Comparison of ENCODE assay signal across 1 cellular context in the genomic region with DNA sequence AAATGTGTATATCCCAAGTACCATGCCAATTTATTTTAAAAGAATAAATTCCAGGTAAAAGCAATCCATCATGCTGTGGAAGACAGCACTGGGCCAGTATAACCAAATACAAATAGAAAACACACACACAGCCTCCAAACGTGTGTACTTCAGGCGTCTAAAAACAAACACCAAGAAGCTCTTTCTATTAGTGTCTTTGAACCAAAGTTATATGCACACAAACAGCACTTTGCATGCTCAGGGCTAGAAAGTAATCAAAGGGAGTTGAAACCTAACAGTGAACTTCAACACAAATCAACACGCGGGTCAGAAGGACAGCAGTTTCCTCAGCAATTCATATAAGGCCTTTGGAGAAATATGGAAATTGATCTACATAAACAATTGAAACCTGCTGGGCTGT.
TF ChIP-seq lines count a peak whose summit lies in the region.

No MANE protein-coding gene starts in this region.

TF ChIP-seq in HepG2, 621 proteins besides CTCF, POLR2A, EP300 and RAD21 (continues in another document):
- no peak for TF ChIP-seq ZNF101 (CRISPR knock-in tag; IDR thresholded peaks at IDR 0.05; ENCODE audit: borderline replicate concordance, low read depth)
- no peak for TF ChIP-seq ATF4 (CRISPR knock-in tag; IDR thresholded peaks at IDR 0.05)
- TF ChIP-seq, protein P1, sequence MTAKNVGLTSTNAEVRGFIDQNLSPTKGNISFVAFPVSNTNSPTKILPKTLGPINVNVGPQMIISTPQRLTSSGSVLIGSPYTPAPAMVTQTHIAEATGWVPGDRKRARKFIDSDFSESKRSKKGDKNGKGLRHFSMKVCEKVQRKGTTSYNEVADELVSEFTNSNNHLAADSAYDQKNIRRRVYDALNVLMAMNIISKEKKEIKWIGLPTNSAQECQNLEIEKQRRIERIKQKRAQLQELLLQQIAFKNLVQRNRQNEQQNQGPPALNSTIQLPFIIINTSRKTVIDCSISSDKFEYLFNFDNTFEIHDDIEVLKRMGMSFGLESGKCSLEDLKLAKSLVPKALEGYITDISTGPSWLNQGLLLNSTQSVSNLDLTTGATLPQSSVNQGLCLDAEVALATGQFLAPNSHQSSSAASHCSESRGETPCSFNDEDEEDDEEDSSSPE (CRISPR knock-in tag; IDR thresholded peaks at IDR 0.05): no peak
- peak; percentile 24; the same call in 1 of the 2 replicates for TF ChIP-seq HOMEZ (CRISPR knock-in tag; IDR thresholded peaks at IDR 0.05; ENCODE audit: low read depth)
- TF ChIP-seq DNMT1 (CRISPR knock-in tag; IDR thresholded peaks at IDR 0.05): no peak
- TF ChIP-seq HMG20A (CRISPR knock-in tag; IDR thresholded peaks at IDR 0.05; ENCODE audit: borderline replicate concordance): peak; percentile 39; the same call in 1 of the 2 replicates
- no peak for TF ChIP-seq PHB2 (IDR thresholded peaks at IDR 0.05; ENCODE audit: partially characterized antibody)
- TF ChIP-seq SMAD3 (CRISPR knock-in tag; IDR thresholded peaks at IDR 0.05): no peak
- TF ChIP-seq, protein P2, sequence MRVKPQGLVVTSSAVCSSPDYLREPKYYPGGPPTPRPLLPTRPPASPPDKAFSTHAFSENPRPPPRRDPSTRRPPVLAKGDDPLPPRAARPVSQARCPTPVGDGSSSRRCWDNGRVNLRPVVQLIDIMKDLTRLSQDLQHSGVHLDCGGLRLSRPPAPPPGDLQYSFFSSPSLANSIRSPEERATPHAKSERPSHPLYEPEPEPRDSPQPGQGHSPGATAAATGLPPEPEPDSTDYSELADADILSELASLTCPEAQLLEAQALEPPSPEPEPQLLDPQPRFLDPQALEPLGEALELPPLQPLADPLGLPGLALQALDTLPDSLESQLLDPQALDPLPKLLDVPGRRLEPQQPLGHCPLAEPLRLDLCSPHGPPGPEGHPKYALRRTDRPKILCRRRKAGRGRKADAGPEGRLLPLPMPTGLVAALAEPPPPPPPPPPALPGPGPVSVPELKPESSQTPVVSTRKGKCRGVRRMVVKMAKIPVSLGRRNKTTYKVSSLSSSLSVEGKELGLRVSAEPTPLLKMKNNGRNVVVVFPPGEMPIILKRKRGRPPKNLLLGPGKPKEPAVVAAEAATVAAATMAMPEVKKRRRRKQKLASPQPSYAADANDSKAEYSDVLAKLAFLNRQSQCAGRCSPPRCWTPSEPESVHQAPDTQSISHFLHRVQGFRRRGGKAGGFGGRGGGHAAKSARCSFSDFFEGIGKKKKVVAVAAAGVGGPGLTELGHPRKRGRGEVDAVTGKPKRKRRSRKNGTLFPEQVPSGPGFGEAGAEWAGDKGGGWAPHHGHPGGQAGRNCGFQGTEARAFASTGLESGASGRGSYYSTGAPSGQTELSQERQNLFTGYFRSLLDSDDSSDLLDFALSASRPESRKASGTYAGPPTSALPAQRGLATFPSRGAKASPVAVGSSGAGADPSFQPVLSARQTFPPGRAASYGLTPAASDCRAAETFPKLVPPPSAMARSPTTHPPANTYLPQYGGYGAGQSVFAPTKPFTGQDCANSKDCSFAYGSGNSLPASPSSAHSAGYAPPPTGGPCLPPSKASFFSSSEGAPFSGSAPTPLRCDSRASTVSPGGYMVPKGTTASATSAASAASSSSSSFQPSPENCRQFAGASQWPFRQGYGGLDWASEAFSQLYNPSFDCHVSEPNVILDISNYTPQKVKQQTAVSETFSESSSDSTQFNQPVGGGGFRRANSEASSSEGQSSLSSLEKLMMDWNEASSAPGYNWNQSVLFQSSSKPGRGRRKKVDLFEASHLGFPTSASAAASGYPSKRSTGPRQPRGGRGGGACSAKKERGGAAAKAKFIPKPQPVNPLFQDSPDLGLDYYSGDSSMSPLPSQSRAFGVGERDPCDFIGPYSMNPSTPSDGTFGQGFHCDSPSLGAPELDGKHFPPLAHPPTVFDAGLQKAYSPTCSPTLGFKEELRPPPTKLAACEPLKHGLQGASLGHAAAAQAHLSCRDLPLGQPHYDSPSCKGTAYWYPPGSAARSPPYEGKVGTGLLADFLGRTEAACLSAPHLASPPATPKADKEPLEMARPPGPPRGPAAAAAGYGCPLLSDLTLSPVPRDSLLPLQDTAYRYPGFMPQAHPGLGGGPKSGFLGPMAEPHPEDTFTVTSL (CRISPR knock-in tag; IDR thresholded peaks at IDR 0.05; ENCODE audit: borderline replicate concordance): peak; percentile 31; the same call in 1 of the 2 replicates
- peak; percentile 83 for TF ChIP-seq FOXP4 (CRISPR knock-in tag; IDR thresholded peaks at IDR 0.05)
- no peak for TF ChIP-seq SSRP1 (CRISPR knock-in tag; IDR thresholded peaks at IDR 0.05)
- TF ChIP-seq SNAPC2 (CRISPR knock-in tag; IDR thresholded peaks at IDR 0.05): no peak
- TF ChIP-seq, protein P3, sequence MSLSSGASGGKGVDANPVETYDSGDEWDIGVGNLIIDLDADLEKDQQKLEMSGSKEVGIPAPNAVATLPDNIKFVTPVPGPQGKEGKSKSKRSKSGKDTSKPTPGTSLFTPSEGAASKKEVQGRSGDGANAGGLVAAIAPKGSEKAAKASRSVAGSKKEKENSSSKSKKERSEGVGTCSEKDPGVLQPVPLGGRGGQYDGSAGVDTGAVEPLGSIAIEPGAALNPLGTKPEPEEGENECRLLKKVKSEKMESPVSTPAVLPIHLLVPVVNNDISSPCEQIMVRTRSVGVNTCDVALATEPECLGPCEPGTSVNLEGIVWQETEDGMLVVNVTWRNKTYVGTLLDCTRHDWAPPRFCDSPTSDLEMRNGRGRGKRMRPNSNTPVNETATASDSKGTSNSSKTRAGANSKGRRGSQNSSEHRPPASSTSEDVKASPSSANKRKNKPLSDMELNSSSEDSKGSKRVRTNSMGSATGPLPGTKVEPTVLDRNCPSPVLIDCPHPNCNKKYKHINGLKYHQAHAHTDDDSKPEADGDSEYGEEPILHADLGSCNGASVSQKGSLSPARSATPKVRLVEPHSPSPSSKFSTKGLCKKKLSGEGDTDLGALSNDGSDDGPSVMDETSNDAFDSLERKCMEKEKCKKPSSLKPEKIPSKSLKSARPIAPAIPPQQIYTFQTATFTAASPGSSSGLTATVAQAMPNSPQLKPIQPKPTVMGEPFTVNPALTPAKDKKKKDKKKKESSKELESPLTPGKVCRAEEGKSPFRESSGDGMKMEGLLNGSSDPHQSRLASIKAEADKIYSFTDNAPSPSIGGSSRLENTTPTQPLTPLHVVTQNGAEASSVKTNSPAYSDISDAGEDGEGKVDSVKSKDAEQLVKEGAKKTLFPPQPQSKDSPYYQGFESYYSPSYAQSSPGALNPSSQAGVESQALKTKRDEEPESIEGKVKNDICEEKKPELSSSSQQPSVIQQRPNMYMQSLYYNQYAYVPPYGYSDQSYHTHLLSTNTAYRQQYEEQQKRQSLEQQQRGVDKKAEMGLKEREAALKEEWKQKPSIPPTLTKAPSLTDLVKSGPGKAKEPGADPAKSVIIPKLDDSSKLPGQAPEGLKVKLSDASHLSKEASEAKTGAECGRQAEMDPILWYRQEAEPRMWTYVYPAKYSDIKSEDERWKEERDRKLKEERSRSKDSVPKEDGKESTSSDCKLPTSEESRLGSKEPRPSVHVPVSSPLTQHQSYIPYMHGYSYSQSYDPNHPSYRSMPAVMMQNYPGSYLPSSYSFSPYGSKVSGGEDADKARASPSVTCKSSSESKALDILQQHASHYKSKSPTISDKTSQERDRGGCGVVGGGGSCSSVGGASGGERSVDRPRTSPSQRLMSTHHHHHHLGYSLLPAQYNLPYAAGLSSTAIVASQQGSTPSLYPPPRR (CRISPR knock-in tag; IDR thresholded peaks at IDR 0.05; ENCODE audit: borderline replicate concordance): peak; percentile 56; the same call in 1 of the 2 replicates
- TF ChIP-seq HHEX (CRISPR knock-in tag; IDR thresholded peaks at IDR 0.05): peak; percentile 74; the same call in 1 of the 2 replicates
- TF ChIP-seq ZNF275 (CRISPR knock-in tag; IDR thresholded peaks at IDR 0.05; ENCODE audit: borderline replicate concordance): no peak
- TF ChIP-seq ZNF225 (CRISPR knock-in tag; IDR thresholded peaks at IDR 0.05): no peak
- no peak for TF ChIP-seq KMT2B (CRISPR knock-in tag; IDR thresholded peaks at IDR 0.05)
- TF ChIP-seq RXRB (CRISPR knock-in tag; IDR thresholded peaks at IDR 0.05; ENCODE audit: borderline replicate concordance): peak; percentile 41; the same call in 1 of the 2 replicates
- no peak for TF ChIP-seq MLXIP (CRISPR knock-in tag; IDR thresholded peaks at IDR 0.05; ENCODE audit: borderline replicate concordance)
- no peak for TF ChIP-seq ZNF577 (CRISPR knock-in tag; IDR thresholded peaks at IDR 0.05; ENCODE audit: borderline replicate concordance, low read depth)
- TF ChIP-seq PPARG (CRISPR knock-in tag; conservative IDR thresholded peaks at IDR 0.05): peak; percentile 31; the same call in 1 of the 2 replicates
- peak; percentile 30; the same call in 1 of the 2 replicates for TF ChIP-seq MIXL1 (CRISPR knock-in tag; IDR thresholded peaks at IDR 0.05)
- no peak for TF ChIP-seq SMAD1 (CRISPR knock-in tag; IDR thresholded peaks at IDR 0.05; ENCODE audit: borderline replicate concordance, low read depth)
- TF ChIP-seq, protein P4, sequence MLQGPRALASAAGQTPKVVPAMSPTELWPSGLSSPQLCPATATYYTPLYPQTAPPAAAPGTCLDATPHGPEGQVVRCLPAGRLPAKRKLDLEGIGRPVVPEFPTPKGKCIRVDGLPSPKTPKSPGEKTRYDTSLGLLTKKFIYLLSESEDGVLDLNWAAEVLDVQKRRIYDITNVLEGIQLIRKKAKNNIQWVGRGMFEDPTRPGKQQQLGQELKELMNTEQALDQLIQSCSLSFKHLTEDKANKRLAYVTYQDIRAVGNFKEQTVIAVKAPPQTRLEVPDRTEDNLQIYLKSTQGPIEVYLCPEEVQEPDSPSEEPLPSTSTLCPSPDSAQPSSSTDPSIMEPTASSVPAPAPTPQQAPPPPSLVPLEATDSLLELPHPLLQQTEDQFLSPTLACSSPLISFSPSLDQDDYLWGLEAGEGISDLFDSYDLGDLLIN (CRISPR knock-in tag; IDR thresholded peaks at IDR 0.05; ENCODE audit: borderline replicate concordance): no peak
- TF ChIP-seq ZNF598 (CRISPR knock-in tag; IDR thresholded peaks at IDR 0.05; ENCODE audit: borderline replicate concordance): no peak
- peak in 1 of 2 experiments; percentile 53; a peak in 1 of 4 replicates for TF ChIP-seq NR2F1 (CRISPR knock-in tag; IDR thresholded peaks at IDR 0.05)
- TF ChIP-seq MED1 (CRISPR knock-in tag; IDR thresholded peaks at IDR 0.05): 0 out of 2 replicates have a peak, but pooled peaks have one; percentile 15
- TF ChIP-seq ARNT2 (CRISPR knock-in tag; IDR thresholded peaks at IDR 0.05; ENCODE audit: low read depth): no peak
- TF ChIP-seq POLR2AphosphoS5 (IDR thresholded peaks at IDR 0.05; ENCODE audit: low read depth, low read length): no peak
- 0 out of 2 replicates have a peak, but pooled peaks have one; percentile 19 for TF ChIP-seq ISL2 (CRISPR knock-in tag; IDR thresholded peaks at IDR 0.05)
- no peak for TF ChIP-seq MED13 (CRISPR knock-in tag; IDR thresholded peaks at IDR 0.05)
- TF ChIP-seq ZNF546 (CRISPR knock-in tag; conservative IDR thresholded peaks at IDR 0.05): no peak
- TF ChIP-seq ZSCAN12 (CRISPR knock-in tag; IDR thresholded peaks at IDR 0.05): no peak
- TF ChIP-seq ARNTL (CRISPR knock-in tag; IDR thresholded peaks at IDR 0.05): no peak
